8 cellular contexts compared by ENCODE assay signal in genomic region chr11:119106564-119107537, GRCh38. TPM values are rescaled to one million over a fixed set of nuclear protein-coding genes. Genes with fewer than 3 reads are reported as not detected.
DNase-seq lines count a peak whose midpoint lies in the region; ATAC-seq and TF ChIP-seq lines count a peak whose summit lies in the region.

TSS of gene C2CD2L (plus strand) at chr11:119107344. CDS start at chr11:119107742, 398 bp downstream.

- H3K36me3 Mint-ChIP-seq in chondrocyte (ENCODE audit: low read depth): peaks cover 5% of the 10 kb centered on the region

- no peak for TF ChIP-seq CTCF in AG10803 (conservative IDR thresholded peaks at IDR 0.05; ENCODE audit: low read length)
- no peak for TF ChIP-seq CTCF in chondrocyte (IDR thresholded peaks at IDR 0.05)

- no peaks in the 10 kb centered on the region for H3K27me3 ChIP-seq in layer of hippocampus (ENCODE audit: control insufficient read depth, insufficient read depth, low read length)

- DNase-seq in AG10803 (ENCODE audit: low read depth): peak; percentile 88
- peak; percentile 94 for DNase-seq in NCI-H510A (lab: John Stamatoyannopoulos, UW)
- DNase-seq in activated CD4-positive, alpha-beta T cell treated with anti-CD3 and anti-CD28 coated beads for 24 hours (ENCODE audit: low read depth in 2 of 2): peak; percentile 78 to 82
- no peak for DNase-seq in chondrocyte (ENCODE audit: low spot score)
- DNase-seq in stimulated activated CD4-positive, alpha-beta T cell treated with anti-CD3 and anti-CD28 coated beads, Interleukin-1b, Interleukin-23, amount 100 ng/mL, for 1 hour (ENCODE audit: low read depth in 2 of 2): peak; percentile 74 to 76

- ATAC-seq in GM19035 (IDR thresholded peaks at IDR 0.05; ENCODE audit: unreplicated experiment): peak; percentile 77
- peak; percentile 78 for ATAC-seq in HG03354 (IDR thresholded peaks at IDR 0.05; ENCODE audit: poor library complexity, severe bottlenecking, unreplicated experiment)

- H3K4me1 Mint-ChIP-seq in chondrocyte (ENCODE audit: low read depth): peaks cover 43% of the 10 kb centered on the region

- no peaks in the 10 kb centered on the region for H3K9me3 Mint-ChIP-seq in chondrocyte (ENCODE audit: low read depth)

- no peaks in the 10 kb centered on the region for H3K27me3 Mint-ChIP-seq in chondrocyte (ENCODE audit: low read depth)

- H3K27ac Mint-ChIP-seq in chondrocyte (ENCODE audit: unreplicated experiment): peak within 1 kb of the TSS; percentile 94

- H3K4me3 ChIP-seq in AG10803 (ENCODE audit: low read length): peak within 1 kb of the TSS; percentile 78

- H3K4me3 Mint-ChIP-seq in chondrocyte (ENCODE audit: unreplicated experiment): peak within 1 kb of the TSS; percentile 80

- peak within 1 kb of the TSS; percentile 54 for H3K27ac ChIP-seq in layer of hippocampus (ENCODE audit: low read depth, low read length)

RNA-seq across cellular contexts. Expression of gene C2CD2L, which starts in this region (rescaled TPM):
- 11.8 to 13.2 TPM (median 12.1 TPM) in 3 replicates for total RNA-seq in chondrocyte
